20 cellular contexts compared by ENCODE assay signal in genomic region chr5:3386676-3387075, GRCh38.
"Had no signal": no experiment of that assay in that cellular context is flagged by ENCODE, and none has a peak within 500 bp of the region (broad histone marks: within the 10 kb centered on the region; RNA-seq: fewer than 3 reads in every experiment).

No MANE protein-coding gene starts in this region.

- DNase-seq: IMR-90, Kasumi-1, KG1, MM.1S, NCI-H1092 treated with DMSO at 0.1 percent for 48 hours, NCI-H1436, NCI-H187, NCI-H2029, NCI-H2081 treated with DMSO at 0.1 percent for 48 hours, NCI-H2171, NCI-H226, NCI-H446, NCI-H510A, NCI-H524 treated with DMSO at 0.1 percent for 48 hours, NCI-H69, NCI-H774, Right ventricle myocardium superior, RPMI8226, SIG-M5 had no signal

- ATAC-seq: HepG2 had no signal
